In genomic region chr17:7909080-7909479, GRCh38 we compare ENCODE assay signal across 22 cellular contexts. TPM values are rescaled to one million over a fixed set of nuclear protein-coding genes. Genes with fewer than 3 reads are reported as not detected.
A peak's percentile ranks its signal among the peaks of the same experiment; 100 is the strongest.
DNase-seq lines count a peak whose midpoint lies in the region; ATAC-seq, FAIRE-seq and TF ChIP-seq lines count a peak whose summit lies in the region.
"Had no signal": no experiment of that assay in that cellular context is flagged by ENCODE, and none has a peak within 500 bp of the region (broad histone marks: within the 10 kb centered on the region; RNA-seq: fewer than 3 reads in every experiment).

No MANE protein-coding gene starts in this region.

- DNase-seq in activated T-cell treated with anti-CD3 and anti-CD28 coated beads, Interleukin-2, amount 50 U/mL, for 24 hours = no peak
- DNase-seq in activated T-cell treated with anti-CD3 and anti-CD28 coated beads, Interleukin-2, amount 50 U/mL, for 48 hours = no peak
- DNase-seq in GM12878 (ENCODE audit: low read depth, low spot score) (no peak), aorta (peak in 1 of 2 donors; percentile 66), midbrain (lab: John Stamatoyannopoulos, UW) (no peak)
- DNase-seq in activated naive CD8-positive, alpha-beta T cell treated with anti-CD3 and anti-CD28 coated beads, Interleukin-2, amount 50 U/mL, for 24 hours = no peak
- DNase-seq: CD4-positive, alpha-beta T cell; CD8-positive, alpha-beta memory T cell; DMS 273 treated with DMSO at 0.1 percent for 48 hours; DMS79; EL; GDM1; HFFc6 had no signal

- no peak overlapping the region for H2AFZ ChIP-seq in GM12878 (ENCODE audit: control insufficient read depth, low read depth, low read length)
- H2AFZ ChIP-seq: GM23338 had no signal

- no peaks in the 10 kb centered on the region for H3K79me2 ChIP-seq in GM12878 (ENCODE audit: control insufficient read depth, insufficient read depth, low read length)

- no peak for TF ChIP-seq CTCF in GM12878 (IDR thresholded peaks at IDR 0.05 in 2 of 3, conservative IDR thresholded peaks at IDR 0.05 in 1 of 3; ENCODE audit: control insufficient read depth in 2 of 3, extremely low read depth in 1 of 3, insufficient read depth in 1 of 3, low read depth in 3 of 3, low read length in 3 of 3)

- in situ Hi-C loops in GM12878 (cut with MboI) = no loop called here

- POLR2A ChIA-PET in GM12878 (lab: Charles Lee) = no interaction called here

- H3K4me1 ChIP-seq in GM12878 (ENCODE audit: control insufficient read depth, insufficient read depth, low read length) (no peaks in the 10 kb centered on the region), aorta (ENCODE audit: control insufficient read depth in 1 of 2, insufficient read depth in 2 of 2, low read length in 2 of 2) (no peaks in the 10 kb centered on the region)
- H3K4me1 ChIP-seq: HAP-1 had no signal

- CTCF ChIA-PET in GM12878 (lab: Yijun Ruan, JAX) = no interaction called here

- no peak for FAIRE-seq in GM12878 (lab: Jason Lieb, UNC)
- FAIRE-seq: A204.1, D721Med, GM12891, GM18507 had no signal

- no peak overlapping the region for H3K4me3 Mint-ChIP-seq in activated T-cell treated with anti-CD3 and anti-CD28 coated beads, Interleukin-2, amount 50 U/mL, for 24 hours
- no peak overlapping the region for H3K4me3 Mint-ChIP-seq in activated naive CD8-positive, alpha-beta T cell treated with anti-CD3 and anti-CD28 coated beads, Interleukin-2, amount 50 U/mL, for 24 hours
- H3K4me3 Mint-ChIP-seq: B cell; CD14-positive monocyte; CD4-positive, alpha-beta T cell; CD8-positive, alpha-beta memory T cell; GM23338; HFFc6 had no signal

- intact Hi-C loops in GM12878 (cut with micrococcal nuclease; ENCODE audit: unreplicated experiment) = no loop called here
- intact Hi-C loops in aorta (cut with DNase I) = no loop called here

- peaks cover 89% of the 10 kb centered on the region for H3K36me3 Mint-ChIP-seq in activated T-cell treated with anti-CD3 and anti-CD28 coated beads, Interleukin-2, amount 50 U/mL, for 24 hours (ENCODE audit: low read depth)
- H3K36me3 Mint-ChIP-seq in activated naive CD8-positive, alpha-beta T cell treated with anti-CD3 and anti-CD28 coated beads, Interleukin-2, amount 50 U/mL, for 24 hours (ENCODE audit: low read depth) = peaks cover 40% of the 10 kb centered on the region

- H3K27ac Mint-ChIP-seq in activated T-cell treated with anti-CD3 and anti-CD28 coated beads, Interleukin-2, amount 50 U/mL, for 24 hours = peak overlapping the region; percentile 15
- H3K27ac Mint-ChIP-seq in activated naive CD8-positive, alpha-beta T cell treated with anti-CD3 and anti-CD28 coated beads, Interleukin-2, amount 50 U/mL, for 24 hours = no peak overlapping the region
- H3K27ac Mint-ChIP-seq: B cell; CD14-positive monocyte; CD4-positive, alpha-beta T cell; GM23338; HFFc6 had no signal

- TF ChIP-seq POLR2A in GM12878 (IDR thresholded peaks at IDR 0.05; ENCODE audit: low read depth, low read length) = peak; percentile 28; the same call in 1 of the 2 replicates

- no peak for TF ChIP-seq EP300 in GM12878 (IDR thresholded peaks at IDR 0.05; ENCODE audit: borderline replicate concordance in 1 of 2, control insufficient read depth in 1 of 2, low read depth in 2 of 2, low read length in 2 of 2)

- H3K4me3 ChIP-seq in GM12878 (no peak overlapping the region), aorta (ENCODE audit: low read length in 2 of 2) (no peak overlapping the region)
- H3K4me3 ChIP-seq: BLaER1 treated with 17β-estradiol and CSF1 and Interleukin-3, amounts not matched to agents 10 nM and 100 nM; GM23338; HAP-1 had no signal

- H3K27me3 Mint-ChIP-seq in activated T-cell treated with anti-CD3 and anti-CD28 coated beads, Interleukin-2, amount 50 U/mL, for 24 hours = no peaks in the 10 kb centered on the region
- H3K27me3 Mint-ChIP-seq in activated naive CD8-positive, alpha-beta T cell treated with anti-CD3 and anti-CD28 coated beads, Interleukin-2, amount 50 U/mL, for 24 hours = no peaks in the 10 kb centered on the region
- H3K27me3 Mint-ChIP-seq: B cell; CD4-positive, alpha-beta T cell had no signal

- SMC1A ChIA-PET in GM12878 (lab: Charles Lee; ENCODE audit: uncharacterized antibody, unreplicated experiment) = no interaction called here

- no TSS peak for BruUV-seq in GM12878 (replicated peaks; lab: Mats Ljungman, UMichigan)

- H3K9me3 Mint-ChIP-seq in activated T-cell treated with anti-CD3 and anti-CD28 coated beads, Interleukin-2, amount 50 U/mL, for 24 hours = no peaks in the 10 kb centered on the region
- no peaks in the 10 kb centered on the region for H3K9me3 Mint-ChIP-seq in activated naive CD8-positive, alpha-beta T cell treated with anti-CD3 and anti-CD28 coated beads, Interleukin-2, amount 50 U/mL, for 24 hours
- H3K9me3 Mint-ChIP-seq: CD14-positive monocyte; CD4-positive, alpha-beta T cell; CD8-positive, alpha-beta memory T cell; GM23338; HFFc6 had no signal

- H3K4me2 ChIP-seq in GM12878 (ENCODE audit: control insufficient read depth, insufficient read depth) = no peak overlapping the region
- H3K4me2 ChIP-seq: BLaER1 treated with 17β-estradiol and CSF1 and Interleukin-3, amounts not matched to agents 10 nM and 100 nM; GM23338 had no signal

- RAD21 ChIA-PET in GM12878 (lab: Charles Lee; ENCODE audit: unreplicated experiment) = no interaction called here

- H3K9me3 ChIP-seq in GM12878 (replicated peaks; ENCODE audit: control insufficient read depth, insufficient read depth, low read length) (no peaks in the 10 kb centered on the region), aorta (ENCODE audit: control insufficient read depth, low read length) (no peaks in the 10 kb centered on the region)
- H3K9me3 ChIP-seq: BLaER1 treated with 17β-estradiol and CSF1 and Interleukin-3, amounts not matched to agents 10 nM and 100 nM; HAP-1 had no signal

- TF ChIP-seq RAD21 in GM12878 (IDR thresholded peaks at IDR 0.05; ENCODE audit: insufficient read depth, low read depth, low read length) = no peak

- no peaks in the 10 kb centered on the region for H3K27me3 ChIP-seq in GM12878 (replicated peaks in 1 of 2; ENCODE audit: control insufficient read depth in 2 of 2, insufficient read depth in 2 of 2, low read length in 1 of 2)
- no peaks in the 10 kb centered on the region for H3K27me3 ChIP-seq in aorta (ENCODE audit: control insufficient read depth in 1 of 2, insufficient read depth in 2 of 2, low read length in 1 of 2)
- H3K27me3 ChIP-seq: BLaER1 treated with 17β-estradiol and CSF1 and Interleukin-3, amounts not matched to agents 10 nM and 100 nM had no signal

- WGBS in GM12878 (ENCODE audit: insufficient coverage, insufficient replicate concordance, low lambda C conversion rate, missing lambda C conversion rate) = 86% methylated on average over 16 of the region's 28 CpGs
- WGBS in aorta, 2 donors = 93 to 95% methylated on average over 28 of the region's 28 CpGs

- no peak overlapping the region for H3K9ac ChIP-seq in GM12878 (ENCODE audit: control insufficient read depth, insufficient read depth, low read length)

- H3K4me1 Mint-ChIP-seq in activated T-cell treated with anti-CD3 and anti-CD28 coated beads, Interleukin-2, amount 50 U/mL, for 24 hours (ENCODE audit: low read depth) = peaks cover 9% of the 10 kb centered on the region
- peaks cover 8% of the 10 kb centered on the region for H3K4me1 Mint-ChIP-seq in activated naive CD8-positive, alpha-beta T cell treated with anti-CD3 and anti-CD28 coated beads, Interleukin-2, amount 50 U/mL, for 24 hours
- H3K4me1 Mint-ChIP-seq: GM23338 had no signal

- H4K20me1 ChIP-seq in GM12878 (ENCODE audit: control insufficient read depth, insufficient read depth) = no peaks in the 10 kb centered on the region

- H3K27ac ChIP-seq in GM12878 (ENCODE audit: control insufficient read depth, insufficient read depth) (no peak overlapping the region), aorta (ENCODE audit: low read depth in 1 of 2, low read length in 2 of 2) (no peak overlapping the region)
- H3K27ac ChIP-seq: BLaER1 treated with 17β-estradiol and CSF1 and Interleukin-3, amounts not matched to agents 10 nM and 100 nM had no signal

- ATAC-seq in GM12878 (no peak), aorta (ENCODE audit: low FRiP score) (peak; percentile 20)
- no peak for ATAC-seq in activated naive CD8-positive, alpha-beta T cell treated with anti-CD3 and anti-CD28 coated beads, Interleukin-2, amount 50 U/mL, for 24 hours
- ATAC-seq: GM23338 had no signal

- H3K36me3 ChIP-seq in GM12878 (ENCODE audit: control insufficient read depth in 2 of 2, insufficient read depth in 2 of 2, low read length in 1 of 2) (peaks cover 23 to 35% of the 10 kb centered on the region in 2 experiments), aorta (ENCODE audit: control insufficient read depth in 1 of 2, insufficient read depth in 2 of 2, low read length in 1 of 2) (peaks cover 0 to 5% of the 10 kb centered on the region in 2 donors)

RNA-seq across cellular contexts. Expression of gene RNF227, which starts 7.0 kb away (rescaled TPM):
- total RNA-seq in GM12878 (2013; cell fraction: nucleolus; rRNA removed) = 5.9 and 6.1 TPM in 2 replicates
- total RNA-seq in GM12878 (2014; rRNA removed) (1.0 and 1.3 TPM in 2 replicates), GM12878 (2014; rRNA removed; fragmentation: Illumina TruSeq; extraction: Trizol) (1.0 and 1.3 TPM in 2 replicates), GM12878 (2021) (0.90 and 1.6 TPM in 2 replicates), aorta (1 to 10 TPM; 1.9 to 3.0 TPM)
- polyA plus RNA-seq in GM12878 (2011; ENCODE audit: low read depth) = 0.88 TPM
- polyA plus RNA-seq in GM12878 (2011; rRNA removed) (2.8 and 3.5 TPM in 2 replicates), GM12878 (2014; fragmentation: Illumina TruSeq; extraction: Trizol) (1.1 and 1.5 TPM in 2 replicates), GM12878 (2014; fragmentation: Nextera tagmentation; extraction: Ambion mirVana) (under 1 TPM; 0.49 to 0.87 TPM), GM12878 (2014; rRNA removed) (1.7 and 5.0 TPM in 2 replicates), GM12878 (2016; fragmentation: Nextera tagmentation; extraction: Ambion mirVana) (1 to 10 TPM; 1.2 to 2.4 TPM), aorta (1 to 10 TPM in 1 of 2 donors, under 1 TPM in 1; 0.50 to 1.9 TPM)
- polyA plus RNA-seq in GM12878 (2011; cell fraction: cytosol; rRNA removed) = 6.5 and 7.8 TPM in 2 replicates
- polyA plus RNA-seq in GM12878 (2011; cell fraction: nucleus; rRNA removed) = 2.0 and 2.1 TPM in 2 replicates
- polyA plus RNA-seq in GM12878 (2012) = 1.8 and 1.9 TPM in 2 replicates
- 1.0 and 1.5 TPM in 2 replicates for polyA minus RNA-seq in GM12878 (2011; rRNA and poly(A)+ RNA removed)
- 0.67 and 0.94 TPM in 2 replicates for polyA minus RNA-seq in GM12878 (2011; cell fraction: cytosol; rRNA and poly(A)+ RNA removed)
- 0.36 and 0.96 TPM in 2 replicates for polyA minus RNA-seq in GM12878 (2011; cell fraction: nucleus; rRNA and poly(A)+ RNA removed)

RNA-seq across cellular contexts. Expression of gene CHD3, which starts 20.5 kb away (rescaled TPM):
- total RNA-seq in GM12878 (2013; cell fraction: nucleolus; rRNA removed) = 85.9 and 102 TPM in 2 replicates
- total RNA-seq in GM12878 (2014; rRNA removed) = 53.9 and 58.8 TPM in 2 replicates
- 36.8 and 37.4 TPM in 2 replicates for total RNA-seq in GM12878 (2014; rRNA removed; fragmentation: Illumina TruSeq; extraction: Trizol)
- total RNA-seq in GM12878 (2021) = 77.5 and 86.8 TPM in 2 replicates
- polyA plus RNA-seq in GM12878 (2011; ENCODE audit: low read depth) = 32.2 TPM
- polyA plus RNA-seq in GM12878 (2011; rRNA removed) = 32.2 and 40.8 TPM in 2 replicates
- 54.9 and 68.6 TPM in 2 replicates for polyA plus RNA-seq in GM12878 (2011; cell fraction: cytosol; rRNA removed)
- 210 and 271 TPM in 2 replicates for polyA plus RNA-seq in GM12878 (2011; cell fraction: nucleus; rRNA removed)
- 61.0 and 78.0 TPM in 2 replicates for polyA plus RNA-seq in GM12878 (2012)
- polyA plus RNA-seq in GM12878 (2014; fragmentation: Illumina TruSeq; extraction: Trizol) = 53.9 and 56.1 TPM in 2 replicates
- 1 to 10 TPM; 1.4 to 3.3 TPM for polyA plus RNA-seq in GM12878 (2014; fragmentation: Nextera tagmentation; extraction: Ambion mirVana)
- 55.1 and 69.0 TPM in 2 replicates for polyA plus RNA-seq in GM12878 (2014; rRNA removed)
- polyA plus RNA-seq in GM12878 (2016; fragmentation: Nextera tagmentation; extraction: Ambion mirVana) = 10 to 100 TPM; 13.2 to 14.4 TPM
- 62.9 and 77.4 TPM in 2 replicates for polyA minus RNA-seq in GM12878 (2011; rRNA and poly(A)+ RNA removed)
- polyA minus RNA-seq in GM12878 (2011; cell fraction: cytosol; rRNA and poly(A)+ RNA removed) = 29.1 and 43.7 TPM in 2 replicates
- polyA minus RNA-seq in GM12878 (2011; cell fraction: nucleus; rRNA and poly(A)+ RNA removed) = 36.8 and 69.3 TPM in 2 replicates
- 100 to 1,000 TPM in 1 of 2 donors, 10 to 100 TPM in 1; 73.1 to 125 TPM for total RNA-seq in aorta
- polyA plus RNA-seq in aorta = 100 to 1,000 TPM in 1 of 2 donors, 10 to 100 TPM in 1; 88.8 to 119 TPM

RNA-seq across cellular contexts. Expression of gene KCNAB3, which starts 20.6 kb away (rescaled TPM):
- 7.1 and 7.6 TPM in 2 replicates for total RNA-seq in GM12878 (2013; cell fraction: nucleolus; rRNA removed)
- total RNA-seq in GM12878 (2014; rRNA removed) (1.9 and 2.3 TPM in 2 replicates), GM12878 (2014; rRNA removed; fragmentation: Illumina TruSeq; extraction: Trizol) (1.2 and 1.6 TPM in 2 replicates), GM12878 (2021) (3.9 and 7.0 TPM in 2 replicates), aorta (1 to 10 TPM in 1 of 2 donors, under 1 TPM in 1; 0.62 to 1.9 TPM)
- polyA plus RNA-seq in GM12878 (2011; ENCODE audit: low read depth) = 2.1 TPM
- polyA plus RNA-seq in GM12878 (2011; rRNA removed) (1.6 and 1.9 TPM in 2 replicates), GM12878 (2014; fragmentation: Illumina TruSeq; extraction: Trizol) (2.0 and 2.6 TPM in 2 replicates), GM12878 (2014; fragmentation: Nextera tagmentation; extraction: Ambion mirVana) (under 1 TPM; 0.22 to 0.42 TPM), GM12878 (2014; rRNA removed) (6.3 and 7.9 TPM in 2 replicates), GM12878 (2016; fragmentation: Nextera tagmentation; extraction: Ambion mirVana) (1 to 10 TPM; 1.5 to 1.7 TPM), aorta (1 to 10 TPM in 1 of 2 donors, under 1 TPM in 1; 0.38 to 1.2 TPM)
- 0.94 and 2.1 TPM in 2 replicates for polyA plus RNA-seq in GM12878 (2011; cell fraction: cytosol; rRNA removed)
- 30.2 and 30.7 TPM in 2 replicates for polyA plus RNA-seq in GM12878 (2011; cell fraction: nucleus; rRNA removed)
- 2.3 and 3.0 TPM in 2 replicates for polyA plus RNA-seq in GM12878 (2012)
- polyA minus RNA-seq in GM12878 (2011; rRNA and poly(A)+ RNA removed) = 1.4 TPM in 2 replicates
- not detected in 2 replicates for polyA minus RNA-seq in GM12878 (2011; cell fraction: cytosol; rRNA and poly(A)+ RNA removed)
- 5.8 and 10.7 TPM in 2 replicates for polyA minus RNA-seq in GM12878 (2011; cell fraction: nucleus; rRNA and poly(A)+ RNA removed)
- polyA plus RNA-seq: CD14-positive monocyte; CD8-positive, alpha-beta memory T cell had no signal

RNA-seq across cellular contexts. Expression of gene TRAPPC1, which starts 22.7 kb away (rescaled TPM):
- total RNA-seq in GM12878 (2013; cell fraction: nucleolus; rRNA removed) = 9.7 and 10.7 TPM in 2 replicates
- total RNA-seq in GM12878 (2014; rRNA removed) = 42.3 and 46.4 TPM in 2 replicates
- 28.7 and 31.3 TPM in 2 replicates for total RNA-seq in GM12878 (2014; rRNA removed; fragmentation: Illumina TruSeq; extraction: Trizol)
- total RNA-seq in GM12878 (2021) = 173 and 193 TPM in 2 replicates
- polyA plus RNA-seq in GM12878 (2011; ENCODE audit: low read depth) = 235 TPM
- polyA plus RNA-seq in GM12878 (2011; rRNA removed) = 78.6 and 93.1 TPM in 2 replicates
- polyA plus RNA-seq in GM12878 (2011; cell fraction: cytosol; rRNA removed) = 283 and 305 TPM in 2 replicates
- 87.0 and 88.2 TPM in 2 replicates for polyA plus RNA-seq in GM12878 (2011; cell fraction: nucleus; rRNA removed)
- 213 and 226 TPM in 2 replicates for polyA plus RNA-seq in GM12878 (2012)
- 197 and 224 TPM in 2 replicates for polyA plus RNA-seq in GM12878 (2014; fragmentation: Illumina TruSeq; extraction: Trizol)
- 100 to 1,000 TPM in 1 of 2 experiments, 10 to 100 TPM in 1; 95.5 to 113 TPM for polyA plus RNA-seq in GM12878 (2014; fragmentation: Nextera tagmentation; extraction: Ambion mirVana)
- 156 and 166 TPM in 2 replicates for polyA plus RNA-seq in GM12878 (2014; rRNA removed)
- 100 to 1,000 TPM; 298 to 306 TPM for polyA plus RNA-seq in GM12878 (2016; fragmentation: Nextera tagmentation; extraction: Ambion mirVana)
- polyA minus RNA-seq in GM12878 (2011; rRNA and poly(A)+ RNA removed) = 135 and 137 TPM in 2 replicates
- polyA minus RNA-seq in GM12878 (2011; cell fraction: cytosol; rRNA and poly(A)+ RNA removed) = 39.2 and 50.7 TPM in 2 replicates
- polyA minus RNA-seq in GM12878 (2011; cell fraction: nucleus; rRNA and poly(A)+ RNA removed) = 21.5 and 28.7 TPM in 2 replicates
- 100 to 1,000 TPM in 1 of 2 donors, 10 to 100 TPM in 1; 70.3 to 101 TPM for total RNA-seq in aorta
- polyA plus RNA-seq in aorta = 100 to 1,000 TPM in 1 of 2 donors, 10 to 100 TPM in 1; 93.5 to 126 TPM

RNA-seq across cellular contexts. Expression of gene CNTROB, which starts 22.9 kb away (rescaled TPM):
- 68.0 and 71.2 TPM in 2 replicates for total RNA-seq in GM12878 (2013; cell fraction: nucleolus; rRNA removed)
- total RNA-seq in GM12878 (2014; rRNA removed) = 19.8 and 21.6 TPM in 2 replicates
- 19.0 and 21.2 TPM in 2 replicates for total RNA-seq in GM12878 (2014; rRNA removed; fragmentation: Illumina TruSeq; extraction: Trizol)
- total RNA-seq in GM12878 (2021) = 29.7 and 31.1 TPM in 2 replicates
- 16.1 TPM for polyA plus RNA-seq in GM12878 (2011; ENCODE audit: low read depth)
- 26.3 and 36.2 TPM in 2 replicates for polyA plus RNA-seq in GM12878 (2011; rRNA removed)
- 32.1 and 42.7 TPM in 2 replicates for polyA plus RNA-seq in GM12878 (2011; cell fraction: cytosol; rRNA removed)
- 110 and 114 TPM in 2 replicates for polyA plus RNA-seq in GM12878 (2011; cell fraction: nucleus; rRNA removed)
- polyA plus RNA-seq in GM12878 (2012) = 31.1 and 34.2 TPM in 2 replicates
- polyA plus RNA-seq in GM12878 (2014; fragmentation: Illumina TruSeq; extraction: Trizol) = 22.0 and 29.3 TPM in 2 replicates
- polyA plus RNA-seq in GM12878 (2014; fragmentation: Nextera tagmentation; extraction: Ambion mirVana) = 1 to 10 TPM; 2.0 to 4.2 TPM
- polyA plus RNA-seq in GM12878 (2014; rRNA removed) = 32.6 and 32.8 TPM in 2 replicates
- polyA plus RNA-seq in GM12878 (2016; fragmentation: Nextera tagmentation; extraction: Ambion mirVana) = 10 to 100 TPM; 27.1 to 30.8 TPM
- 20.8 and 41.9 TPM in 2 replicates for polyA minus RNA-seq in GM12878 (2011; rRNA and poly(A)+ RNA removed)
- 15.7 and 16.4 TPM in 2 replicates for polyA minus RNA-seq in GM12878 (2011; cell fraction: cytosol; rRNA and poly(A)+ RNA removed)
- 36.3 and 58.3 TPM in 2 replicates for polyA minus RNA-seq in GM12878 (2011; cell fraction: nucleus; rRNA and poly(A)+ RNA removed)
- 10 to 100 TPM; 18.3 to 29.2 TPM for total RNA-seq in aorta
- polyA plus RNA-seq in aorta = 10 to 100 TPM in 1 of 2 donors, 1 to 10 TPM in 1; 6.0 to 39.1 TPM
